9 cellular contexts compared by ENCODE assay signal in genomic region chrX:56726609-56727008, GRCh38. TPM values are rescaled to one million over a fixed set of nuclear protein-coding genes. Genes with fewer than 3 reads are reported as not detected.
DNase-seq lines count a peak whose midpoint lies in the region; ATAC-seq, FAIRE-seq and TF ChIP-seq lines count a peak whose summit lies in the region.
"Had no signal": no experiment of that assay in that cellular context is flagged by ENCODE, and none has a peak within 500 bp of the region (broad histone marks: within the 10 kb centered on the region; RNA-seq: fewer than 3 reads in every experiment).

No MANE protein-coding gene starts in this region.

- TF ChIP-seq CTCF in GM06990 (IDR thresholded peaks at IDR 0.05; ENCODE audit: insufficient read depth, low read length, poor library complexity, severe bottlenecking): peak; percentile 76
- peak; percentile 71 for TF ChIP-seq CTCF in neural cell (IDR thresholded peaks at IDR 0.05; ENCODE audit: poor library complexity, severe bottlenecking)

- H3K9me2 ChIP-seq in neural cell (ENCODE audit: insufficient read depth, low read length): no peaks in the 10 kb centered on the region

- DNase-seq in AG20443 (ENCODE audit: low spot score) (peak; percentile 17), GM06990 (ENCODE audit: extremely low read depth, insufficient read length) (no peak), KBM-7 (peak; percentile 80), RCC 7860 (ENCODE audit: low spot score) (no peak), foreskin melanocyte (no peak)
- DNase-seq in effector memory CD8-positive, alpha-beta T cell: peak; percentile 0 to 5 (median 2)
- no peak for DNase-seq in stimulated activated naive CD4-positive, alpha-beta T cell treated with Interleukin-2 at 50 U/mL for 16 hours (lab: John Stamatoyannopoulos, UW)

- no peak overlapping the region for H3K9ac ChIP-seq in neural cell (ENCODE audit: low read length)

- no peaks in the 10 kb centered on the region for H3K9me3 Mint-ChIP-seq in effector memory CD8-positive, alpha-beta T cell
- H3K9me3 Mint-ChIP-seq: IgD-negative memory B cell had no signal

- peaks cover 0 to 7% of the 10 kb centered on the region in 2 donors for H3K27me3 Mint-ChIP-seq in effector memory CD8-positive, alpha-beta T cell

- no peak overlapping the region for H3K27ac Mint-ChIP-seq in effector memory CD8-positive, alpha-beta T cell

- TF ChIP-seq RAD21 in neural cell (conservative IDR thresholded peaks at IDR 0.05): peak; percentile 73

- FAIRE-seq in RCC 7860 (lab: Jason Lieb, UNC): peak; percentile 76

- peaks cover 1% of the 10 kb centered on the region for H3K79me2 ChIP-seq in neural cell (replicated peaks; ENCODE audit: insufficient read depth, low read length)

- H4K20me1 ChIP-seq in neural cell (ENCODE audit: insufficient read depth): no peaks in the 10 kb centered on the region

- H3K4me3 ChIP-seq in GM06990 (replicated peaks; ENCODE audit: low read depth, low read length): no peak overlapping the region
- no peak overlapping the region for H3K4me3 ChIP-seq in neural cell (ENCODE audit: low read length)

- H3K36me3 Mint-ChIP-seq in effector memory CD8-positive, alpha-beta T cell (ENCODE audit: insufficient read depth): peaks cover 11% of the 10 kb centered on the region
- H3K36me3 Mint-ChIP-seq: IgD-negative memory B cell had no signal

- H3K9me3 ChIP-seq in neural cell (ENCODE audit: low read length): no peaks in the 10 kb centered on the region

- no peak overlapping the region for H3K4me3 Mint-ChIP-seq in effector memory CD8-positive, alpha-beta T cell

- no peak overlapping the region for H3K27ac ChIP-seq in neural cell (ENCODE audit: low read length)

- H3K4me1 Mint-ChIP-seq in effector memory CD8-positive, alpha-beta T cell (ENCODE audit: low read depth in 2 of 2): peaks cover 2 to 9% of the 10 kb centered on the region in 2 donors

- H3F3A ChIP-seq in neural cell (ENCODE audit: insufficient read depth, low read length, poor library complexity, severe bottlenecking): no peaks in the 10 kb centered on the region

- no peak overlapping the region for H2AFZ ChIP-seq in neural cell (ENCODE audit: low read depth, low read length)

- in situ Hi-C loops in KBM-7 (cut with MboI; ENCODE audit: low pct_unique_long_range_greater_than_20kb, low sequenced_read_pairs): loop anchor here (25.0 kb wide), 1 partner anchor 439 kb away; no protein-coding TSS in a partner anchor

- ATAC-seq in effector memory CD8-positive, alpha-beta T cell (replicated peaks): peak; percentile 54

- H3K4me2 ChIP-seq in neural cell (ENCODE audit: low read length): no peak overlapping the region

- H3K36me3 ChIP-seq in GM06990 (ENCODE audit: control insufficient read depth, insufficient read depth, low read length) (no peaks in the 10 kb centered on the region), neural cell (ENCODE audit: insufficient read depth, low read length) (no peaks in the 10 kb centered on the region)

- TF ChIP-seq EP300 in neural cell (conservative IDR thresholded peaks at IDR 0.05; ENCODE audit: poor library complexity, severe bottlenecking): no peak

- H3K27me3 ChIP-seq in GM06990 (replicated peaks; ENCODE audit: control insufficient read depth, insufficient read depth, low read length) (no peaks in the 10 kb centered on the region), neural cell (ENCODE audit: insufficient read depth, low read depth, low read length) (no peaks in the 10 kb centered on the region)

TF ChIP-seq in neural cell, 6 proteins besides CTCF, POLR2A, EP300 and RAD21:
- TF ChIP-seq POLR2AphosphoS5 (IDR thresholded peaks at IDR 0.05): no peak
- TF ChIP-seq, protein P1, sequence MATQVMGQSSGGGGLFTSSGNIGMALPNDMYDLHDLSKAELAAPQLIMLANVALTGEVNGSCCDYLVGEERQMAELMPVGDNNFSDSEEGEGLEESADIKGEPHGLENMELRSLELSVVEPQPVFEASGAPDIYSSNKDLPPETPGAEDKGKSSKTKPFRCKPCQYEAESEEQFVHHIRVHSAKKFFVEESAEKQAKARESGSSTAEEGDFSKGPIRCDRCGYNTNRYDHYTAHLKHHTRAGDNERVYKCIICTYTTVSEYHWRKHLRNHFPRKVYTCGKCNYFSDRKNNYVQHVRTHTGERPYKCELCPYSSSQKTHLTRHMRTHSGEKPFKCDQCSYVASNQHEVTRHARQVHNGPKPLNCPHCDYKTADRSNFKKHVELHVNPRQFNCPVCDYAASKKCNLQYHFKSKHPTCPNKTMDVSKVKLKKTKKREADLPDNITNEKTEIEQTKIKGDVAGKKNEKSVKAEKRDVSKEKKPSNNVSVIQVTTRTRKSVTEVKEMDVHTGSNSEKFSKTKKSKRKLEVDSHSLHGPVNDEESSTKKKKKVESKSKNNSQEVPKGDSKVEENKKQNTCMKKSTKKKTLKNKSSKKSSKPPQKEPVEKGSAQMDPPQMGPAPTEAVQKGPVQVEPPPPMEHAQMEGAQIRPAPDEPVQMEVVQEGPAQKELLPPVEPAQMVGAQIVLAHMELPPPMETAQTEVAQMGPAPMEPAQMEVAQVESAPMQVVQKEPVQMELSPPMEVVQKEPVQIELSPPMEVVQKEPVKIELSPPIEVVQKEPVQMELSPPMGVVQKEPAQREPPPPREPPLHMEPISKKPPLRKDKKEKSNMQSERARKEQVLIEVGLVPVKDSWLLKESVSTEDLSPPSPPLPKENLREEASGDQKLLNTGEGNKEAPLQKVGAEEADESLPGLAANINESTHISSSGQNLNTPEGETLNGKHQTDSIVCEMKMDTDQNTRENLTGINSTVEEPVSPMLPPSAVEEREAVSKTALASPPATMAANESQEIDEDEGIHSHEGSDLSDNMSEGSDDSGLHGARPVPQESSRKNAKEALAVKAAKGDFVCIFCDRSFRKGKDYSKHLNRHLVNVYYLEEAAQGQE (IDR thresholded peaks at IDR 0.05; ENCODE audit: borderline replicate concordance): no peak
- no peak for TF ChIP-seq MXI1 (conservative IDR thresholded peaks at IDR 0.05; ENCODE audit: poor library complexity, severe bottlenecking)
- peak; percentile 74 for TF ChIP-seq SMC3 (conservative IDR thresholded peaks at IDR 0.05; ENCODE audit: poor library complexity)
- no peak for TF ChIP-seq EZH2 (IDR thresholded peaks at IDR 0.05; ENCODE audit: borderline replicate concordance, insufficient read depth, low read length, poor library complexity, severe bottlenecking)
- TF ChIP-seq TAF1 (IDR thresholded peaks at IDR 0.05; ENCODE audit: low read depth): no peak

RNA-seq across cellular contexts. Expression of gene NBDY, which starts 2.4 kb away (rescaled TPM):
- polyA plus RNA-seq in neural cell: 29.7 and 29.8 TPM in 2 replicates
- polyA minus RNA-seq in neural cell: 24.6 and 26.7 TPM in 2 replicates

Comparison
In these comparisons a context has a peak if more than half of its experiments do, and no peak if none do; other contexts are left out.
1. DNase-seq: peak in AG20443 (single experiment), KBM-7 (single experiment) and effector memory CD8-positive, alpha-beta T cell (3 of 3); none in GM06990 (single experiment), RCC 7860 (single experiment), stimulated activated naive CD4-positive, alpha-beta T cell treated with Interleukin-2 at 50 U/mL for 16 hours (single experiment) and foreskin melanocyte (single experiment).